In genomic region chr6:40049128-40049527, GRCh38 we compare ENCODE assay signal across 24 cellular contexts.
"Had no signal": no experiment of that assay in that cellular context is flagged by ENCODE, and none has a peak within 500 bp of the region (broad histone marks: within the 10 kb centered on the region; RNA-seq: fewer than 3 reads in every experiment).

No MANE protein-coding gene starts in this region.

- H3K4me3 ChIP-seq: neural progenitor cell, ovary, psoas muscle, right lobe of liver, sigmoid colon, stomach, thoracic aorta, thyroid gland, tibial nerve, upper lobe of left lung, vagina had no signal

- H3K9me3 ChIP-seq: ovary, psoas muscle, right lobe of liver, sigmoid colon, stomach, thoracic aorta, thyroid gland, tibial nerve, upper lobe of left lung, vagina had no signal

- H3K36me3 ChIP-seq: neural progenitor cell, ovary, right lobe of liver, sigmoid colon, stomach, thoracic aorta, thyroid gland, tibial nerve, upper lobe of left lung, vagina had no signal

- DNase-seq: natural killer cell; occipital lobe; ovary; posterior cingulate gyrus; psoas muscle; right cardiac atrium; right lobe of liver; sigmoid colon; small intestine; stimulated activated CD4-positive, alpha-beta T cell treated with anti-CD3 and anti-CD28 coated beads, Interleukin-15, amount 100 ng/mL, for 24 hours; stimulated activated CD4-positive, alpha-beta T cell treated with anti-CD3 and anti-CD28 coated beads, Interleukin-2, amount 100 ng/mL, for 24 hours; stimulated activated CD4-positive, alpha-beta T cell treated with anti-CD3 and anti-CD28 coated beads, Interleukin-2, amount 100 ng/mL, for 48 hours; stimulated activated CD4-positive, alpha-beta T cell treated with anti-CD3 and anti-CD28 coated beads, Interleukin-4, amount 100 ng/mL, for 24 hours; stimulated activated naive B cell treated with anti-CD40 and anti-IgM and Interleukin-4, amounts not matched to agents 10 μg/mL and 1 μg/mL and 100 μg/mL, for 72 hours; stimulated activated naive CD4-positive, alpha-beta T cell treated with Interleukin-2 at 50 U/mL for 16 hours; stomach; thyroid gland; trophoblast cell; upper lobe of left lung had no signal

- H3K27ac ChIP-seq: neural progenitor cell, ovary, parathyroid adenoma, psoas muscle, right lobe of liver, sigmoid colon, stomach, thoracic aorta, thyroid gland, tibial nerve, upper lobe of left lung, vagina had no signal

- H3K27me3 ChIP-seq: neural progenitor cell, ovary, right lobe of liver, sigmoid colon, thyroid gland, tibial nerve, upper lobe of left lung, vagina had no signal
